Comparison of ENCODE assay signal across 9 cellular contexts in genomic region chr2:122136071-122136470, GRCh38.
DNase-seq lines count a peak whose midpoint lies in the region; ATAC-seq and TF ChIP-seq lines count a peak whose summit lies in the region.
"Had no signal": no experiment of that assay in that cellular context is flagged by ENCODE, and none has a peak within 500 bp of the region (broad histone marks: within the 10 kb centered on the region; RNA-seq: fewer than 3 reads in every experiment).

No MANE protein-coding gene starts in this region.

- no peak for ATAC-seq in SK-N-SH treated with all-trans-retinoic acid at 6 μM for 48 hours
- peak; percentile 87 for ATAC-seq in HG03039 (IDR thresholded peaks at IDR 0.05; ENCODE audit: unreplicated experiment)
- no peak for ATAC-seq in activated T-helper 17 cell treated with anti-CD3 and anti-CD28 coated beads, Interleukin-2, amount 50 U/mL, for 72 hours (replicated peaks)
- ATAC-seq in esophagus mucosa, result no peak
- ATAC-seq in HG03175 (IDR thresholded peaks at IDR 0.05; ENCODE audit: unreplicated experiment), result no peak

- H2AK5ac ChIP-seq in mesendoderm (ENCODE audit: low read length), result no peak overlapping the region

- TF ChIP-seq CTCF in SK-N-SH (IDR thresholded peaks at IDR 0.05) (peak; percentile 11; the same call in 1 of the 2 replicates), SU-DHL-6 (IDR thresholded peaks at IDR 0.05; ENCODE audit: insufficient read depth, low read length, poor library complexity, severe bottlenecking) (peak; percentile 61)

- no peaks in the 10 kb centered on the region for H3K9me3 ChIP-seq in SK-N-SH
- no peaks in the 10 kb centered on the region for H3K9me3 ChIP-seq in SU-DHL-6 (ENCODE audit: insufficient read depth, low read length)

- H3K56ac ChIP-seq in mesendoderm (ENCODE audit: low read length), result no peak overlapping the region

- 10% methylated on average over 2 of the region's 2 CpGs for WGBS in SK-N-SH (ENCODE audit: low lambda C conversion rate)
- no CpG with 5 or more reads among the region's 2 CpGs for WGBS in mesendoderm (ENCODE audit: extremely low coverage, insufficient coverage, low lambda C conversion rate)

- H3F3A ChIP-seq in SK-N-SH (replicated peaks; ENCODE audit: insufficient read depth) (no peaks in the 10 kb centered on the region), SU-DHL-6 (ENCODE audit: insufficient read depth) (no peaks in the 10 kb centered on the region)

- no peak overlapping the region for H3K4me3 Mint-ChIP-seq in activated T-helper 17 cell treated with anti-CD3 and anti-CD28 coated beads, Interleukin-2, amount 50 U/mL, for 72 hours

- no peak overlapping the region for H2BK120ac ChIP-seq in mesendoderm (ENCODE audit: low read depth, low read length)

- H3K27ac Mint-ChIP-seq in activated T-helper 17 cell treated with anti-CD3 and anti-CD28 coated beads, Interleukin-2, amount 50 U/mL, for 72 hours, result no peak overlapping the region

- H3K9me2 ChIP-seq in SK-N-SH (no peaks in the 10 kb centered on the region), SU-DHL-6 (replicated peaks; ENCODE audit: insufficient read depth, low read length) (no peaks in the 10 kb centered on the region)

- H3K23ac ChIP-seq in mesendoderm (ENCODE audit: low read length), result no peak overlapping the region

- no peaks in the 10 kb centered on the region for H3K79me2 ChIP-seq in SK-N-SH (ENCODE audit: insufficient read depth)
- H3K79me2 ChIP-seq in SU-DHL-6 (ENCODE audit: insufficient read depth, low read length), result no peaks in the 10 kb centered on the region
- no peaks in the 10 kb centered on the region for H3K79me2 ChIP-seq in mesendoderm (ENCODE audit: control insufficient read depth, insufficient read depth, low read length)

- H3K4me1 ChIP-seq in SK-N-SH (ENCODE audit: control insufficient read depth in 1 of 2, insufficient read depth in 2 of 2, low read depth in 1 of 2, low read length in 1 of 2), result no peaks in the 10 kb centered on the region
- no peaks in the 10 kb centered on the region for H3K4me1 ChIP-seq in mesendoderm (ENCODE audit: control insufficient read depth, low read depth, low read length)

- H3K9ac ChIP-seq in SK-N-SH, result no peak overlapping the region
- no peak overlapping the region for H3K9ac ChIP-seq in SU-DHL-6 (ENCODE audit: low read length)
- H3K9ac ChIP-seq in mesendoderm (ENCODE audit: low read length), result no peak overlapping the region

- H3K4me3 ChIP-seq in SK-N-SH (ENCODE audit: low read depth in 2 of 2, low read length in 1 of 2) (no peak overlapping the region), SU-DHL-6 (ENCODE audit: insufficient read depth, low read length, poor library complexity, severe bottlenecking) (no peak overlapping the region), mesendoderm (ENCODE audit: low read length) (no peak overlapping the region)
- H3K4me3 ChIP-seq: skin epidermis had no signal

- TF ChIP-seq RAD21 in SK-N-SH (IDR thresholded peaks at IDR 0.05; ENCODE audit: low read length), result peak; percentile 53

- H3K18ac ChIP-seq in mesendoderm (ENCODE audit: low read length), result no peak overlapping the region

- H3K4ac ChIP-seq in mesendoderm (ENCODE audit: low read depth, low read length), result no peak overlapping the region

- CTCF ChIA-PET in SK-N-SH (lab: Yijun Ruan, JAX), result interaction anchor here (1.0 to 1.3 kb wide), 3 partner anchors 9 to 23 kb away, joined by 3 to 4 read pairs (median 3); no protein-coding TSS in a partner anchor

- no peak overlapping the region for H2AFZ ChIP-seq in SK-N-SH (ENCODE audit: low read depth)
- H2AFZ ChIP-seq in SU-DHL-6 (ENCODE audit: low read depth, low read length, severe bottlenecking), result no peak overlapping the region

- no peaks in the 10 kb centered on the region for H3K27me3 ChIP-seq in SK-N-SH (ENCODE audit: insufficient read depth)
- H3K27me3 ChIP-seq in SU-DHL-6 (ENCODE audit: low read length), result no peaks in the 10 kb centered on the region
- no peaks in the 10 kb centered on the region for H3K27me3 ChIP-seq in mesendoderm (ENCODE audit: insufficient read depth, low read length, poor library complexity)

- H3K27me3 Mint-ChIP-seq in activated T-helper 17 cell treated with anti-CD3 and anti-CD28 coated beads, Interleukin-2, amount 50 U/mL, for 72 hours, result peaks cover 7% of the 10 kb centered on the region

- no peak overlapping the region for H4K5ac ChIP-seq in mesendoderm (ENCODE audit: low read length)

- H3K79me1 ChIP-seq in mesendoderm (ENCODE audit: low read length), result no peaks in the 10 kb centered on the region

- H4K20me1 ChIP-seq in SK-N-SH (ENCODE audit: insufficient read depth) (no peaks in the 10 kb centered on the region), SU-DHL-6 (ENCODE audit: low read depth, low read length) (no peaks in the 10 kb centered on the region)

- H3K4me1 Mint-ChIP-seq in activated T-helper 17 cell treated with anti-CD3 and anti-CD28 coated beads, Interleukin-2, amount 50 U/mL, for 72 hours, result no peaks in the 10 kb centered on the region

- peaks cover 8% of the 10 kb centered on the region for H3K9me3 Mint-ChIP-seq in activated T-helper 17 cell treated with anti-CD3 and anti-CD28 coated beads, Interleukin-2, amount 50 U/mL, for 72 hours

- H3K27ac ChIP-seq in SK-N-SH (ENCODE audit: low read depth in 2 of 2, low read length in 1 of 2) (no peak overlapping the region), SU-DHL-6 (ENCODE audit: low read depth, low read length) (no peak overlapping the region), mesendoderm (ENCODE audit: low read depth, low read length) (no peak overlapping the region)
- H3K27ac ChIP-seq: skin epidermis had no signal

- no peak overlapping the region for H2BK15ac ChIP-seq in mesendoderm (replicated peaks; ENCODE audit: low read depth)

- no peaks in the 10 kb centered on the region for H3K36me3 Mint-ChIP-seq in activated T-helper 17 cell treated with anti-CD3 and anti-CD28 coated beads, Interleukin-2, amount 50 U/mL, for 72 hours (ENCODE audit: low read depth)

- DNase-seq in SK-N-SH (peak; percentile 40), mesendoderm (peak; percentile 74)

- H3K36me3 ChIP-seq in SK-N-SH (replicated peaks in 1 of 2; ENCODE audit: control insufficient read depth in 1 of 2, insufficient read depth in 2 of 2, low read length in 1 of 2) (no peaks in the 10 kb centered on the region), SU-DHL-6 (ENCODE audit: low read length) (no peaks in the 10 kb centered on the region), mesendoderm (ENCODE audit: control insufficient read depth, insufficient read depth, low read length) (no peaks in the 10 kb centered on the region)

- TF ChIP-seq EP300 in SK-N-SH (IDR thresholded peaks at IDR 0.05; ENCODE audit: borderline replicate concordance in 1 of 2, low read depth in 1 of 2, low read length in 1 of 2), result no peak

- H3K4me2 ChIP-seq in SK-N-SH (no peak overlapping the region), SU-DHL-6 (ENCODE audit: low read depth, low read length, poor library complexity, severe bottlenecking) (no peak overlapping the region), mesendoderm (ENCODE audit: low read length) (no peak overlapping the region)

- H4K8ac ChIP-seq in mesendoderm (ENCODE audit: low read depth, low read length), result no peak overlapping the region

- no peak overlapping the region for H2BK5ac ChIP-seq in mesendoderm (ENCODE audit: low read length)

- POLR2A ChIA-PET in SK-N-SH (lab: Yijun Ruan, JAX), result no interaction called here

TF ChIP-seq in SK-N-SH, 30 proteins besides CTCF, POLR2A, EP300 and RAD21 (continues in another document):
- TF ChIP-seq FOSL2 (IDR thresholded peaks at IDR 0.05; ENCODE audit: borderline replicate concordance, low read depth) (no peak), SMC3 (IDR thresholded peaks at IDR 0.05; ENCODE audit: low read depth, low read length) (peak; percentile 13; the same call in 1 of the 2 replicates), RXRA (IDR thresholded peaks at IDR 0.05; ENCODE audit: borderline replicate concordance, low read depth) (no peak), TEAD4 (IDR thresholded peaks at IDR 0.05; ENCODE audit: borderline replicate concordance, insufficient read depth) (no peak), YY1 (IDR thresholded peaks at IDR 0.05; ENCODE audit: low read depth) (no peak)

TF ChIP-seq in SK-N-SH treated with all-trans-retinoic acid at 6 μM for 48 hours, 23 proteins besides CTCF, POLR2A, EP300 and RAD21 (continues in another document):
- TF ChIP-seq TCF4 (CRISPR knock-in tag; IDR thresholded peaks at IDR 0.05; ENCODE audit: borderline replicate concordance), result no peak
- TF ChIP-seq ISL1 (CRISPR knock-in tag; IDR thresholded peaks at IDR 0.05), result no peak
- no peak for TF ChIP-seq TSHZ2 (CRISPR knock-in tag; IDR thresholded peaks at IDR 0.05)
- no peak for TF ChIP-seq RARB (CRISPR knock-in tag; IDR thresholded peaks at IDR 0.05)
- TF ChIP-seq ZC3H10 (CRISPR knock-in tag; IDR thresholded peaks at IDR 0.05), result no peak
